In genomic region chr11:2444301-2445106, GRCh38 we compare ENCODE assay signal across 8 cellular contexts. TPM values are rescaled to one million over a fixed set of nuclear protein-coding genes. Genes with fewer than 3 reads are reported as not detected.
DNase-seq lines count a peak whose midpoint lies in the region; ATAC-seq and TF ChIP-seq lines count a peak whose summit lies in the region.

TSS of gene KCNQ1 (plus strand) at chr11:2445008. CDS start at chr11:2445099, 91 bp downstream.
TSS of gene TRPM5 (minus strand) at chr11:2444514. CDS start at chr11:2423036, 21,478 bp downstream.

- peak within 1 kb of the TSS; percentile 63 for H3K4me3 ChIP-seq in HUES48 (ENCODE audit: low read depth, low read length)
- H3K4me3 ChIP-seq in kidney epithelial cell (ENCODE audit: low read depth, low read length): peak within 1 kb of the TSS; percentile 8

- H3K9me3 Mint-ChIP-seq in activated naive CD8-positive, alpha-beta T cell treated with anti-CD3 and anti-CD28 coated beads, Interleukin-2, amount 50 U/mL, for 24 hours: no peaks in the 10 kb centered on the region

- no peaks in the 10 kb centered on the region for H3K4me1 ChIP-seq in HUES48 (ENCODE audit: control insufficient read depth, insufficient read depth, low read length)

- H3K9me3 ChIP-seq in HUES48 (ENCODE audit: control insufficient read depth, insufficient read depth, low read length): no peaks in the 10 kb centered on the region
- no peaks in the 10 kb centered on the region for H3K9me3 ChIP-seq in T-helper 17 cell (ENCODE audit: control insufficient read depth, low read length, poor library complexity, severe bottlenecking)

- no peaks in the 10 kb centered on the region for H3K27me3 Mint-ChIP-seq in T-helper 17 cell
- peaks cover 4% of the 10 kb centered on the region for H3K27me3 Mint-ChIP-seq in activated naive CD8-positive, alpha-beta T cell treated with anti-CD3 and anti-CD28 coated beads, Interleukin-2, amount 50 U/mL, for 24 hours

- no peaks in the 10 kb centered on the region for H3K36me3 ChIP-seq in HUES48 (ENCODE audit: control insufficient read depth, insufficient read depth, low read length)
- H3K36me3 ChIP-seq in kidney epithelial cell (ENCODE audit: control insufficient read depth, insufficient read depth, low read length): no peaks in the 10 kb centered on the region

- H3K9ac ChIP-seq in HUES48 (ENCODE audit: low read depth, low read length): no peak within 1 kb of the TSS

- H3K4me3 Mint-ChIP-seq in T-helper 17 cell: peak within 1 kb of the TSS; percentile 93
- peak within 1 kb of the TSS; percentile 82 for H3K4me3 Mint-ChIP-seq in activated naive CD8-positive, alpha-beta T cell treated with anti-CD3 and anti-CD28 coated beads, Interleukin-2, amount 50 U/mL, for 24 hours

- H3K27me3 ChIP-seq in HUES48 (ENCODE audit: control insufficient read depth, insufficient read depth, low read length) (peaks cover 89% of the 10 kb centered on the region), kidney epithelial cell (ENCODE audit: control insufficient read depth, insufficient read depth, low read length) (peaks cover 49% of the 10 kb centered on the region)

- ATAC-seq in T-helper 17 cell (peak; percentile 55), GM21367 (IDR thresholded peaks at IDR 0.05; ENCODE audit: unreplicated experiment) (no peak)
- ATAC-seq in activated naive CD8-positive, alpha-beta T cell treated with anti-CD3 and anti-CD28 coated beads, Interleukin-2, amount 50 U/mL, for 24 hours: peak; percentile 58

- peaks cover 28% of the 10 kb centered on the region for H3K4me1 Mint-ChIP-seq in T-helper 17 cell
- peaks cover 30% of the 10 kb centered on the region for H3K4me1 Mint-ChIP-seq in activated naive CD8-positive, alpha-beta T cell treated with anti-CD3 and anti-CD28 coated beads, Interleukin-2, amount 50 U/mL, for 24 hours

- H3K27ac ChIP-seq in HUES48 (ENCODE audit: low read depth, low read length): no peak within 1 kb of the TSS

- H3K27ac Mint-ChIP-seq in T-helper 17 cell: no peak within 1 kb of the TSS
- peak within 1 kb of the TSS; percentile 49 for H3K27ac Mint-ChIP-seq in activated naive CD8-positive, alpha-beta T cell treated with anti-CD3 and anti-CD28 coated beads, Interleukin-2, amount 50 U/mL, for 24 hours

- no peak for TF ChIP-seq CTCF in kidney epithelial cell (IDR thresholded peaks at IDR 0.05; ENCODE audit: insufficient read depth, low read length, poor library complexity, severe bottlenecking)

- DNase-seq in T-helper 17 cell (peak; percentile 56 to 68 (median 67)), kidney epithelial cell (ENCODE audit: low read depth) (no peak), SIG-M5 treated with dmso at 0.1 percent for 504 hours (lab: John Stamatoyannopoulos, UW; ENCODE audit: unreplicated experiment) (no peak), NCI-H1694 (lab: John Stamatoyannopoulos, UW) (no peak)
- peak; percentile 75 for DNase-seq in activated naive CD8-positive, alpha-beta T cell treated with anti-CD3 and anti-CD28 coated beads, Interleukin-2, amount 50 U/mL, for 24 hours
- DNase-seq in stimulated activated CD4-positive, alpha-beta T cell treated with anti-CD3 and anti-CD28 coated beads, Interleukin-4, amount 100 ng/mL, for 48 hours (ENCODE audit: low read depth in 2 of 2): peak; percentile 69 to 84

- H3K36me3 Mint-ChIP-seq in T-helper 17 cell (ENCODE audit: low read depth): no peaks in the 10 kb centered on the region
- H3K36me3 Mint-ChIP-seq in activated naive CD8-positive, alpha-beta T cell treated with anti-CD3 and anti-CD28 coated beads, Interleukin-2, amount 50 U/mL, for 24 hours (ENCODE audit: low read depth): no peaks in the 10 kb centered on the region

RNA-seq across cellular contexts. Expression of gene KCNQ1, which starts in this region (rescaled TPM):
- total RNA-seq in T-helper 17 cell (10 to 100 TPM; 18.6 to 25.5 TPM), kidney epithelial cell (2.3 and 2.8 TPM in 2 replicates)

RNA-seq across cellular contexts. Expression of gene TRPM5, which starts in this region (rescaled TPM):
- under 1 TPM; 0.07 to 0.08 TPM for total RNA-seq in T-helper 17 cell
- total RNA-seq in kidney epithelial cell: not detected in 2 replicates

Comparison
In these comparisons a context has a peak if more than half of its experiments do, and no peak if none do; other contexts are left out.
1. DNase-seq: peak in T-helper 17 cell (3 of 3), activated naive CD8-positive, alpha-beta T cell treated with anti-CD3 and anti-CD28 coated beads, Interleukin-2, amount 50 U/mL, for 24 hours (single experiment) and stimulated activated CD4-positive, alpha-beta T cell treated with anti-CD3 and anti-CD28 coated beads, Interleukin-4, amount 100 ng/mL, for 48 hours (2 of 2); none in kidney epithelial cell (single experiment), SIG-M5 treated with dmso at 0.1 percent for 504 hours (single experiment) and NCI-H1694 (single experiment).